Comparison of ENCODE assay signal across 1 cellular context in the genomic region with DNA sequence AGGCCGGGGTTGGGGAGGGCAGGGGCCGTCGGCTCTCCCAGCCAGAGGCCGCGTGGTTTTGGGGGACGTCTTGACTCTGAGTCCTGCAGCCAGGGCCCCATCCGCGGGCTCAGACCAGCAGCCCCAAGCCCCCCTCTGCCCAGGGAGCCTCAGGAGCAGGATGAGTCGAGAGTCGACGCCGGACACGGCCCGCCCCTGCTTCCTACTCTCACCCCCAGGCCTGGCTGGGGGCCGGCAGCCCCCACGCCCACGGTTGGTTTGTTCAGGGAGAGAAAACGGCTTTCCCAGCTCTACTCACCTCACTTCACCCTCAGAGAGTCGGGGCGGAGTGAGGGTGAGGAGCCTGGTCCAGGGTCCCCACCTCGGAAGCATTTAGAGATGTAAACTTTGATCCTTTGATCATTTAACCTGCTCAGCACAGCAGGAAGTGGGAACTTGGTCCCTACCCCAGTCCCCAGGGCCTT.
TF ChIP-seq lines count a peak whose summit lies in the region.

No MANE protein-coding gene starts in this region.

TF ChIP-seq in HepG2, 621 proteins besides CTCF, POLR2A, EP300 and RAD21 (continued from another document and continues in another):
- TF ChIP-seq, protein P1, sequence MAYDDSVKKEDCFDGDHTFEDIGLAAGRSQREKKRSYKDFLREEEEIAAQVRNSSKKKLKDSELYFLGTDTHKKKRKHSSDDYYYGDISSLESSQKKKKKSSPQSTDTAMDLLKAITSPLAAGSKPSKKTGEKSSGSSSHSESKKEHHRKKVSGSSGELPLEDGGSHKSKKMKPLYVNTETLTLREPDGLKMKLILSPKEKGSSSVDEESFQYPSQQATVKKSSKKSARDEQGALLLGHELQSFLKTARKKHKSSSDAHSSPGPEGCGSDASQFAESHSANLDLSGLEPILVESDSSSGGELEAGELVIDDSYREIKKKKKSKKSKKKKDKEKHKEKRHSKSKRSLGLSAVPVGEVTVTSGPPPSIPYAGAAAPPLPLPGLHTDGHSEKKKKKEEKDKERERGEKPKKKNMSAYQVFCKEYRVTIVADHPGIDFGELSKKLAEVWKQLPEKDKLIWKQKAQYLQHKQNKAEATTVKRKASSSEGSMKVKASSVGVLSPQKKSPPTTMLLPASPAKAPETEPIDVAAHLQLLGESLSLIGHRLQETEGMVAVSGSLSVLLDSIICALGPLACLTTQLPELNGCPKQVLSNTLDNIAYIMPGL (CRISPR knock-in tag; IDR thresholded peaks at IDR 0.05; ENCODE audit: borderline replicate concordance in 1 of 2, low read depth in 1 of 2), result peak in 1 of 2 experiments; percentile 43; a peak in 1 of 4 replicates
- TF ChIP-seq ERF (CRISPR knock-in tag; IDR thresholded peaks at IDR 0.05) (no peak; the same call in 1 of the 2 replicates), NKX3-1 (CRISPR knock-in tag; IDR thresholded peaks at IDR 0.05) (no peak), ZNF367 (CRISPR knock-in tag; IDR thresholded peaks at IDR 0.05; ENCODE audit: borderline replicate concordance) (no peak), FLYWCH1 (CRISPR knock-in tag; IDR thresholded peaks at IDR 0.05) (no peak), ATAD3A (CRISPR knock-in tag; IDR thresholded peaks at IDR 0.05) (no peak), FOXK2 (IDR thresholded peaks at IDR 0.05) (no peak), SOX13 (IDR thresholded peaks at IDR 0.05) (no peak), SOX13 (CRISPR knock-in tag; conservative IDR thresholded peaks at IDR 0.05 in 1 of 2, IDR thresholded peaks at IDR 0.05 in 1 of 2) (no peak), ZSCAN20 (CRISPR knock-in tag; IDR thresholded peaks at IDR 0.05; ENCODE audit: borderline replicate concordance) (no peak), PAWR (CRISPR knock-in tag; IDR thresholded peaks at IDR 0.05; ENCODE audit: borderline replicate concordance) (no peak), HMG20A (CRISPR knock-in tag; IDR thresholded peaks at IDR 0.05; ENCODE audit: borderline replicate concordance) (no peak), NR2F2 (IDR thresholded peaks at IDR 0.05; ENCODE audit: borderline replicate concordance, low read depth) (no peak), ZKSCAN1 (IDR thresholded peaks at IDR 0.05; ENCODE audit: low read length) (no peak), KDM4B (CRISPR knock-in tag; IDR thresholded peaks at IDR 0.05) (no peak), MAFG (CRISPR knock-in tag; IDR thresholded peaks at IDR 0.05) (no peak), DNMT3B (CRISPR knock-in tag; conservative IDR thresholded peaks at IDR 0.05) (0 out of 2 replicates have a peak, but pooled peaks have one; percentile 36), TBX3 (IDR thresholded peaks at IDR 0.05; ENCODE audit: borderline replicate concordance) (no peak), CHD4 (IDR thresholded peaks at IDR 0.05; ENCODE audit: borderline replicate concordance, low read length) (no peak), HES4 (CRISPR knock-in tag; IDR thresholded peaks at IDR 0.05; ENCODE audit: borderline replicate concordance) (no peak; the same call in 1 of the 2 replicates), KLF16 (CRISPR knock-in tag; IDR thresholded peaks at IDR 0.05) (no peak), RFX3 (CRISPR knock-in tag; IDR thresholded peaks at IDR 0.05) (no peak), FOXA1 (IDR thresholded peaks at IDR 0.05) (no peak), FOXA1 (CRISPR knock-in tag; IDR thresholded peaks at IDR 0.05) (no peak)
- TF ChIP-seq, protein P2, sequence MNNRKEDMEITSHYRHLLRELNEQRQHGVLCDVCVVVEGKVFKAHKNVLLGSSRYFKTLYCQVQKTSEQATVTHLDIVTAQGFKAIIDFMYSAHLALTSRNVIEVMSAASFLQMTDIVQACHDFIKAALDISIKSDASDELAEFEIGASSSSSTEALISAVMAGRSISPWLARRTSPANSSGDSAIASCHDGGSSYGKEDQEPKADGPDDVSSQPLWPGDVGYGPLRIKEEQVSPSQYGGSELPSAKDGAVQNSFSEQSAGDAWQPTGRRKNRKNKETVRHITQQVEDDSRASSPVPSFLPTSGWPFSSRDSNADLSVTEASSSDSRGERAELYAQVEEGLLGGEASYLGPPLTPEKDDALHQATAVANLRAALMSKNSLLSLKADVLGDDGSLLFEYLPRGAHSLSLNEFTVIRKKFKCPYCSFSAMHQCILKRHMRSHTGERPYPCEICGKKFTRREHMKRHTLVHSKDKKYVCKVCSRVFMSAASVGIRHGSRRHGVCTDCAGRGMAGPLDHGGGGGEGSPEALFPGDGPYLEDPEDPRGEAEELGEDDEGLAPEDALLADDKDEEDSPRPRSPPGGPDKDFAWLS (CRISPR knock-in tag; IDR thresholded peaks at IDR 0.05; ENCODE audit: borderline replicate concordance), result no peak
- TF ChIP-seq, protein P3, sequence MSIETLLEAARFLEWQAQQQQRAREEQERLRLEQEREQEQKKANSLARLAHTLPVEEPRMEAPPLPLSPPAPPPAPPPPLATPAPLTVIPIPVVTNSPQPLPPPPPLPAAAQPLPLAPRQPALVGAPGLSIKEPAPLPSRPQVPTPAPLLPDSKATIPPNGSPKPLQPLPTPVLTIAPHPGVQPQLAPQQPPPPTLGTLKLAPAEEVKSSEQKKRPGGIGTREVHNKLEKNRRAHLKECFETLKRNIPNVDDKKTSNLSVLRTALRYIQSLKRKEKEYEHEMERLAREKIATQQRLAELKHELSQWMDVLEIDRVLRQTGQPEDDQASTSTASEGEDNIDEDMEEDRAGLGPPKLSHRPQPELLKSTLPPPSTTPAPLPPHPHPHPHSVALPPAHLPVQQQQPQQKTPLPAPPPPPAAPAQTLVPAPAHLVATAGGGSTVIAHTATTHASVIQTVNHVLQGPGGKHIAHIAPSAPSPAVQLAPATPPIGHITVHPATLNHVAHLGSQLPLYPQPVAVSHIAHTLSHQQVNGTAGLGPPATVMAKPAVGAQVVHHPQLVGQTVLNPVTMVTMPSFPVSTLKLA (IDR thresholded peaks at IDR 0.05), result no peak
- TF ChIP-seq, protein P4, sequence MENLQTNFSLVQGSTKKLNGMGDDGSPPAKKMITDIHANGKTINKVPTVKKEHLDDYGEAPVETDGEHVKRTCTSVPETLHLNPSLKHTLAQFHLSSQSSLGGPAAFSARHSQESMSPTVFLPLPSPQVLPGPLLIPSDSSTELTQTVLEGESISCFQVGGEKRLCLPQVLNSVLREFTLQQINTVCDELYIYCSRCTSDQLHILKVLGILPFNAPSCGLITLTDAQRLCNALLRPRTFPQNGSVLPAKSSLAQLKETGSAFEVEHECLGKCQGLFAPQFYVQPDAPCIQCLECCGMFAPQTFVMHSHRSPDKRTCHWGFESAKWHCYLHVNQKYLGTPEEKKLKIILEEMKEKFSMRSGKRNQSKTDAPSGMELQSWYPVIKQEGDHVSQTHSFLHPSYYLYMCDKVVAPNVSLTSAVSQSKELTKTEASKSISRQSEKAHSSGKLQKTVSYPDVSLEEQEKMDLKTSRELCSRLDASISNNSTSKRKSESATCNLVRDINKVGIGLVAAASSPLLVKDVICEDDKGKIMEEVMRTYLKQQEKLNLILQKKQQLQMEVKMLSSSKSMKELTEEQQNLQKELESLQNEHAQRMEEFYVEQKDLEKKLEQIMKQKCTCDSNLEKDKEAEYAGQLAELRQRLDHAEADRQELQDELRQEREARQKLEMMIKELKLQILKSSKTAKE (CRISPR knock-in tag; IDR thresholded peaks at IDR 0.05; ENCODE audit: borderline replicate concordance), result no peak
- TF ChIP-seq, protein P5, sequence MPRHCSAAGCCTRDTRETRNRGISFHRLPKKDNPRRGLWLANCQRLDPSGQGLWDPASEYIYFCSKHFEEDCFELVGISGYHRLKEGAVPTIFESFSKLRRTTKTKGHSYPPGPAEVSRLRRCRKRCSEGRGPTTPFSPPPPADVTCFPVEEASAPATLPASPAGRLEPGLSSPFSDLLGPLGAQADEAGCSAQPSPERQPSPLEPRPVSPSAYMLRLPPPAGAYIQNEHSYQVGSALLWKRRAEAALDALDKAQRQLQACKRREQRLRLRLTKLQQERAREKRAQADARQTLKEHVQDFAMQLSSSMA (CRISPR knock-in tag; IDR thresholded peaks at IDR 0.05), result no peak
- TF ChIP-seq, protein P6, sequence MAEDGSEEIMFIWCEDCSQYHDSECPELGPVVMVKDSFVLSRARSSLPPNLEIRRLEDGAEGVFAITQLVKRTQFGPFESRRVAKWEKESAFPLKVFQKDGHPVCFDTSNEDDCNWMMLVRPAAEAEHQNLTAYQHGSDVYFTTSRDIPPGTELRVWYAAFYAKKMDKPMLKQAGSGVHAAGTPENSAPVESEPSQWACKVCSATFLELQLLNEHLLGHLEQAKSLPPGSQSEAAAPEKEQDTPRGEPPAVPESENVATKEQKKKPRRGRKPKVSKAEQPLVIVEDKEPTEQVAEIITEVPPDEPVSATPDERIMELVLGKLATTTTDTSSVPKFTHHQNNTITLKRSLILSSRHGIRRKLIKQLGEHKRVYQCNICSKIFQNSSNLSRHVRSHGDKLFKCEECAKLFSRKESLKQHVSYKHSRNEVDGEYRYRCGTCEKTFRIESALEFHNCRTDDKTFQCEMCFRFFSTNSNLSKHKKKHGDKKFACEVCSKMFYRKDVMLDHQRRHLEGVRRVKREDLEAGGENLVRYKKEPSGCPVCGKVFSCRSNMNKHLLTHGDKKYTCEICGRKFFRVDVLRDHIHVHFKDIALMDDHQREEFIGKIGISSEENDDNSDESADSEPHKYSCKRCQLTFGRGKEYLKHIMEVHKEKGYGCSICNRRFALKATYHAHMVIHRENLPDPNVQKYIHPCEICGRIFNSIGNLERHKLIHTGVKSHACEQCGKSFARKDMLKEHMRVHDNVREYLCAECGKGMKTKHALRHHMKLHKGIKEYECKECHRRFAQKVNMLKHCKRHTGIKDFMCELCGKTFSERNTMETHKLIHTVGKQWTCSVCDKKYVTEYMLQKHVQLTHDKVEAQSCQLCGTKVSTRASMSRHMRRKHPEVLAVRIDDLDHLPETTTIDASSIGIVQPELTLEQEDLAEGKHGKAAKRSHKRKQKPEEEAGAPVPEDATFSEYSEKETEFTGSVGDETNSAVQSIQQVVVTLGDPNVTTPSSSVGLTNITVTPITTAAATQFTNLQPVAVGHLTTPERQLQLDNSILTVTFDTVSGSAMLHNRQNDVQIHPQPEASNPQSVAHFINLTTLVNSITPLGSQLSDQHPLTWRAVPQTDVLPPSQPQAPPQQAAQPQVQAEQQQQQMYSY (CRISPR knock-in tag; IDR thresholded peaks at IDR 0.05), result no peak
- TF ChIP-seq, protein P7, sequence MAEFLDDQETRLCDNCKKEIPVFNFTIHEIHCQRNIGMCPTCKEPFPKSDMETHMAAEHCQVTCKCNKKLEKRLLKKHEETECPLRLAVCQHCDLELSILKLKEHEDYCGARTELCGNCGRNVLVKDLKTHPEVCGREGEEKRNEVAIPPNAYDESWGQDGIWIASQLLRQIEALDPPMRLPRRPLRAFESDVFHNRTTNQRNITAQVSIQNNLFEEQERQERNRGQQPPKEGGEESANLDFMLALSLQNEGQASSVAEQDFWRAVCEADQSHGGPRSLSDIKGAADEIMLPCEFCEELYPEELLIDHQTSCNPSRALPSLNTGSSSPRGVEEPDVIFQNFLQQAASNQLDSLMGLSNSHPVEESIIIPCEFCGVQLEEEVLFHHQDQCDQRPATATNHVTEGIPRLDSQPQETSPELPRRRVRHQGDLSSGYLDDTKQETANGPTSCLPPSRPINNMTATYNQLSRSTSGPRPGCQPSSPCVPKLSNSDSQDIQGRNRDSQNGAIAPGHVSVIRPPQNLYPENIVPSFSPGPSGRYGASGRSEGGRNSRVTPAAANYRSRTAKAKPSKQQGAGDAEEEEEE (CRISPR knock-in tag; IDR thresholded peaks at IDR 0.05; ENCODE audit: borderline replicate concordance), result no peak
- TF ChIP-seq, protein P8, sequence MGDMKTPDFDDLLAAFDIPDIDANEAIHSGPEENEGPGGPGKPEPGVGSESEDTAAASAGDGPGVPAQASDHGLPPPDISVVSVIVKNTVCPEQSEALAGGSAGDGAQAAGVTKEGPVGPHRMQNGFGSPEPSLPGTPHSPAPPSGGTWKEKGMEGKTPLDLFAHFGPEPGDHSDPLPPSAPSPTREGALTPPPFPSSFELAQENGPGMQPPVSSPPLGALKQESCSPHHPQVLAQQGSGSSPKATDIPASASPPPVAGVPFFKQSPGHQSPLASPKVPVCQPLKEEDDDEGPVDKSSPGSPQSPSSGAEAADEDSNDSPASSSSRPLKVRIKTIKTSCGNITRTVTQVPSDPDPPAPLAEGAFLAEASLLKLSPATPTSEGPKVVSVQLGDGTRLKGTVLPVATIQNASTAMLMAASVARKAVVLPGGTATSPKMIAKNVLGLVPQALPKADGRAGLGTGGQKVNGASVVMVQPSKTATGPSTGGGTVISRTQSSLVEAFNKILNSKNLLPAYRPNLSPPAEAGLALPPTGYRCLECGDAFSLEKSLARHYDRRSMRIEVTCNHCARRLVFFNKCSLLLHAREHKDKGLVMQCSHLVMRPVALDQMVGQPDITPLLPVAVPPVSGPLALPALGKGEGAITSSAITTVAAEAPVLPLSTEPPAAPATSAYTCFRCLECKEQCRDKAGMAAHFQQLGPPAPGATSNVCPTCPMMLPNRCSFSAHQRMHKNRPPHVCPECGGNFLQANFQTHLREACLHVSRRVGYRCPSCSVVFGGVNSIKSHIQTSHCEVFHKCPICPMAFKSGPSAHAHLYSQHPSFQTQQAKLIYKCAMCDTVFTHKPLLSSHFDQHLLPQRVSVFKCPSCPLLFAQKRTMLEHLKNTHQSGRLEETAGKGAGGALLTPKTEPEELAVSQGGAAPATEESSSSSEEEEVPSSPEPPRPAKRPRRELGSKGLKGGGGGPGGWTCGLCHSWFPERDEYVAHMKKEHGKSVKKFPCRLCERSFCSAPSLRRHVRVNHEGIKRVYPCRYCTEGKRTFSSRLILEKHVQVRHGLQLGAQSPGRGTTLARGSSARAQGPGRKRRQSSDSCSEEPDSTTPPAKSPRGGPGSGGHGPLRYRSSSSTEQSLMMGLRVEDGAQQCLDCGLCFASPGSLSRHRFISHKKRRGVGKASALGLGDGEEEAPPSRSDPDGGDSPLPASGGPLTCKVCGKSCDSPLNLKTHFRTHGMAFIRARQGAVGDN (CRISPR knock-in tag; IDR thresholded peaks at IDR 0.05), result peak; percentile 48
- TF ChIP-seq, protein P9, sequence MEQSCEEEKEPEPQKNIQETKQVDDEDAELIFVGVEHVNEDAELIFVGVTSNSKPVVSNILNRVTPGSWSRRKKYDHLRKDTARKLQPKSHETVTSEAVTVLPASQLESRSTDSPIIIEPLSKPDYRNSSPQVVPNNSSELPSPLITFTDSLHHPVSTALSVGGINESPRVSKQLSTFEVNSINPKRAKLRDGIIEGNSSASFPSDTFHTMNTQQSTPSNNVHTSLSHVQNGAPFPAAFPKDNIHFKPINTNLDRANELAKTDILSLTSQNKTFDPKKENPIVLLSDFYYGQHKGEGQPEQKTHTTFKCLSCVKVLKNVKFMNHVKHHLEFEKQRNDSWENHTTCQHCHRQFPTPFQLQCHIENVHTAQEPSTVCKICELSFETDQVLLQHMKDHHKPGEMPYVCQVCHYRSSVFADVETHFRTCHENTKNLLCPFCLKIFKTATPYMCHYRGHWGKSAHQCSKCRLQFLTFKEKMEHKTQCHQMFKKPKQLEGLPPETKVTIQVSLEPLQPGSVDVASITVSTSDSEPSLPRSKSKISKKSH (CRISPR knock-in tag; IDR thresholded peaks at IDR 0.05; ENCODE audit: borderline replicate concordance), result peak; percentile 21; the same call in 1 of the 2 replicates
- TF ChIP-seq, protein P10, sequence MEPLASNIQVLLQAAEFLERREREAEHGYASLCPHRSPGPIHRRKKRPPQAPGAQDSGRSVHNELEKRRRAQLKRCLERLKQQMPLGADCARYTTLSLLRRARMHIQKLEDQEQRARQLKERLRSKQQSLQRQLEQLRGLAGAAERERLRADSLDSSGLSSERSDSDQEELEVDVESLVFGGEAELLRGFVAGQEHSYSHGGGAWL (CRISPR knock-in tag; IDR thresholded peaks at IDR 0.05), result no peak
- TF ChIP-seq, protein P11, sequence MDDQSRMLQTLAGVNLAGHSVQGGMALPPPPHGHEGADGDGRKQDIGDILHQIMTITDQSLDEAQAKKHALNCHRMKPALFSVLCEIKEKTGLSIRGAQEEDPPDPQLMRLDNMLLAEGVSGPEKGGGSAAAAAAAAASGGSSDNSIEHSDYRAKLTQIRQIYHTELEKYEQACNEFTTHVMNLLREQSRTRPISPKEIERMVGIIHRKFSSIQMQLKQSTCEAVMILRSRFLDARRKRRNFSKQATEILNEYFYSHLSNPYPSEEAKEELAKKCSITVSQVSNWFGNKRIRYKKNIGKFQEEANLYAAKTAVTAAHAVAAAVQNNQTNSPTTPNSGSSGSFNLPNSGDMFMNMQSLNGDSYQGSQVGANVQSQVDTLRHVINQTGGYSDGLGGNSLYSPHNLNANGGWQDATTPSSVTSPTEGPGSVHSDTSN (CRISPR knock-in tag; IDR thresholded peaks at IDR 0.05; ENCODE audit: borderline replicate concordance), result no peak
